Comparison of ENCODE assay signal across 20 cellular contexts in the genomic region with DNA sequence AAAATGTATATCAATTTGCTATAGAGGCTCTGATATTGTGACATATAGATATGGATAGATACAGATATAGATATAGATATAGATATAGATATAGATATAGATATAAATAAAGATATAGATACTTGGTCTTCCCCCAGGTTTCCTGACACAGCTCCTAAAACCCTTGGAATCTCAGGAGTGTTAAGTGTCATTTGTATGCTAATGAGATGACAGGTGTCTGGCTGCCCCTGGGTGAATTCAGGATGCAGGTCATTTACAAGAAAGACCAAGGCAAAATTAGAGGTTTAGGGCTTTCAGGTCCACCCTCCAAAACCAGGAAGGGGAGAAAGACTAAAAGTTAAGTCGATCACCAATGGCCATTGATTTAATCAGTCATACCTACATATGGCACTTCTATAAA.
"Had no signal": no experiment of that assay in that cellular context is flagged by ENCODE, and none has a peak within 500 bp of the region (broad histone marks: within the 10 kb centered on the region; RNA-seq: fewer than 3 reads in every experiment).

No MANE protein-coding gene starts in this region.

- ATAC-seq: HepG2 had no signal

- DNase-seq: IMR-90, Karpas-422, KG1, MG63, NCI-H1092 treated with DMSO at 0.1 percent for 48 hours, NCI-H1436, NCI-H187, NCI-H2029, NCI-H2081 treated with DMSO at 0.1 percent for 48 hours, NCI-H2171, NCI-H226, NCI-H446, NCI-H510A, NCI-H524 treated with DMSO at 0.1 percent for 48 hours, NCI-H69, NCI-H774, Right ventricle myocardium superior, RPMI8226, SIG-M5 had no signal
